Comparison of ENCODE assay signal across 8 cellular contexts in the genomic region with DNA sequence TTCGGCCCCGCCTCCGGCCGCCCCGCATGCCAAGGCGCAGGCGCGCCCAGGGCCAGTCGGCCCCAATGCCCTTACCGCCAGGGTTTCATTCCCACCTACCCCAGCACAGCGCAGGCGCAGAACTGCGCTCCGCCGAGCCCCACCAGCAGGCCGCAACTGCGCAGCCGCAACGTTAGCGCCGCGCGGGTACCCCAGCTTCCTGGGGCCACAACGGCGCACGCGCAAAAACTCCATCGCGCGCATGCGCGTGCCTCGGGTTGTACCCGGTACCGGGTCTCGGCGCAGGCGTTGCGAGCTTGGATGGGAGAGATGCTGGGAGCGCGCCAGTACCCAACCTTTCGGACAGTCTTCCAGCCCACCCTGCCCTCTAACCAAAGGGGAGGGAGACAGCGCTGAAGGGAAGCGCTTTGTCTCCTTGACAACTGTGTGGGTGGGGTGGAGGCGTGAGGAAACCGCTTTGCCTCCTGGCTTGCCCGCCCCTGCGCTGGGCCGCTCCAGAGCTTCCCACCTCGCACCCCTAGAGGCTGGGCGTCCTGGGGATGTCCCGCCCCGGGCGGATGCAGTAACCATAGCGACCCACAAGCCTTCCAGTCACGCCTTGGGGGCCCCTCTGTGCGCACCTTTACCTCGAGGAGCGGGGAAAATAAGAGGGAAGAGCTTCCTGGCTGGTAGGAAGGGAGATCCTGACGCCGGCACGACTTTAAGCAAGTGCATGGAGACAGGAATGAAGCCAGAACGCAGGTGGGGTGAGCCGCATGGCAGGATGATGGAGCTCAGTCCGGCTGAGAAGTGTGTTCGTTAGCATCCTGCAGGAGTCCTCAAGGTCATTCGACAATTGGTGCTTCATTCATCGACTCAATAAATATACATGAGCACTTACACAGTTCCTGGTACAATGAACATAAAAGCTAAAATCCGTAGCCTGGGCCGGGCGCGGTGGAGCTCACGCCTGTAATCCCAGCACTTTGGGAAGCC.
DNase-seq lines count a peak whose midpoint lies in the region; ATAC-seq and TF ChIP-seq lines count a peak whose summit lies in the region.

No MANE protein-coding gene starts in this region.

- peak overlapping the region; percentile 80 to 98 (median 91) for H3K4me2 ChIP-seq in BLaER1 treated with 17β-estradiol and CSF1 and Interleukin-3, amounts not matched to agents 10 nM and 100 nM

- ATAC-seq in GM19324 (IDR thresholded peaks at IDR 0.05; ENCODE audit: low FRiP score, unreplicated experiment) (peak; percentile 93), HG03460 (IDR thresholded peaks at IDR 0.05; ENCODE audit: unreplicated experiment) (peak; percentile 69)

- H3K9ac ChIP-seq in BLaER1 treated with 17β-estradiol and CSF1 and Interleukin-3, amounts not matched to agents 10 nM and 100 nM = peak overlapping the region; percentile 78 to 90 (median 85)

- peak overlapping the region; percentile 72 to 95 (median 88) for H3K4me3 ChIP-seq in BLaER1 treated with 17β-estradiol and CSF1 and Interleukin-3, amounts not matched to agents 10 nM and 100 nM
- peak overlapping the region; percentile 75 for H3K4me3 ChIP-seq in coronary artery

- DNase-seq in NCI-H524 treated with DMSO at 0.1 percent for 48 hours (lab: John Stamatoyannopoulos, UW) = peak; percentile 43
- DNase-seq in activated CD4-positive, alpha-beta T cell treated with anti-CD3 and anti-CD28 coated beads for 48 hours = peak; percentile 99
- DNase-seq in coronary artery (ENCODE audit: low spot score) = peak; percentile 98
- DNase-seq in left kidney (ENCODE audit: low read depth, low spot score) = peak; percentile 99
- DNase-seq in stimulated activated CD4-positive, alpha-beta T cell treated with anti-CD3 and anti-CD28 coated beads, Interleukin-1b, Interleukin-23, amount 100 ng/mL, for 48 hours = peak; percentile 99

- H3K4me1 ChIP-seq in BLaER1 treated with 17β-estradiol and CSF1 and Interleukin-3, amounts not matched to agents 10 nM and 100 nM = peaks cover 20 to 42% (median 25%) of the 10 kb centered on the region in 10 experiments

- TF ChIP-seq CTCF in coronary artery (IDR thresholded peaks at IDR 0.05) = no peak

- H3K27me3 ChIP-seq in BLaER1 treated with 17β-estradiol and CSF1 and Interleukin-3, amounts not matched to agents 10 nM and 100 nM = no peaks in the 10 kb centered on the region

- H3K27ac ChIP-seq in BLaER1 treated with 17β-estradiol and CSF1 and Interleukin-3, amounts not matched to agents 10 nM and 100 nM = peak overlapping the region; percentile 30 to 91 (median 79); a peak in 20 of 22 replicates
- H3K27ac ChIP-seq in coronary artery = peak overlapping the region; percentile 25 to 79

- H3K9me3 ChIP-seq in BLaER1 treated with 17β-estradiol and CSF1 and Interleukin-3, amounts not matched to agents 10 nM and 100 nM (replicated peaks in 1 of 11) = no peaks in the 10 kb centered on the region

- H4K20me1 ChIP-seq in BLaER1 treated with 17β-estradiol and CSF1 and Interleukin-3, amounts not matched to agents 10 nM and 100 nM = peaks cover 8 to 36% (median 34%) of the 10 kb centered on the region in 11 experiments; a peak in 20 of 22 replicates

- peaks cover 22 to 35% (median 26%) of the 10 kb centered on the region in 11 experiments for H3K36me3 ChIP-seq in BLaER1 treated with 17β-estradiol and CSF1 and Interleukin-3, amounts not matched to agents 10 nM and 100 nM

Comparison
In these comparisons a context has a peak if more than half of its experiments do, and no peak if none do; other contexts are left out.
1. Peak in every context shown above with its lines: DNase-seq, ATAC-seq, H3K4me3 ChIP-seq and H3K27ac ChIP-seq.
2. DNase-seq: peak in every context shown above with its lines; median percentile 99 in activated CD4-positive, alpha-beta T cell treated with anti-CD3 and anti-CD28 coated beads for 48 hours; 99 in left kidney; 99 in stimulated activated CD4-positive, alpha-beta T cell treated with anti-CD3 and anti-CD28 coated beads, Interleukin-1b, Interleukin-23, amount 100 ng/mL, for 48 hours; 98 in coronary artery; 43 in NCI-H524 treated with DMSO at 0.1 percent for 48 hours.